ENCODE assay signal across 12 cellular contexts in the genomic region with DNA sequence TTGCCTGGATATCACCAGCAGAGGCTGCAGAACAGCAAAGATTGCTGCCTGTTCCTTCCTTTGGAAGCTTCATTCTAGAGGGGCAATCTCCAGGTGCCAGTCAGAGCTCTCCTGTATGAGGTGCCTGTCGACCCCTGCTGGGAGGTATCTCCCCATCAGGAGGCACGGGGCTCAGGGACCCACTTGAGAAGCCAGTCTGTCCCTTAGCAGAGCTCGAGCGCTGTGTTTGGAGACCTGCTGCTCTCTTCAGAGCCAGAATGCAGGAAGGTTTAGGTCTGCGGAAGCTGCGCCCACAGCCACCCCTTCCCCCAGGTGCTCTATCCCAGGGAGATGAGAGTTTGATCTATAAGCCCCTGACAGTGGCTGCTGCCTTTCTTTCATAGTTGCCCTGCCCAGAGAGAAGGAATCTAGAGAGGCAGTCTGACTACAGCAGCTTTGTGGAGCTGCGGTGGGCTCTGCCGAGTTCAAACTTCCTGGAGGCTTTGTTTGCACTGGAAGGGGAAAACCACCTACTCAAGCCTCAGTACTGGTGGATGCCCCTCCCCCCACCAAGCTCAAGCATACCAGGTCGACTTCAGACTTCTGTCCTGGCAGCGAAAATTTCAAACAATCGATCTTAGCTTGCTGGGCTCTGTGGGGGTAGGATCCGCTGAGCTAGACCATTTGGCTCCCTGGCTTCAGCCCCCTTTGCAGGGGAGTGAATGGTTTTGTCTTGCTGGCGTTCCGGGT. TPM values are rescaled to one million over a fixed set of nuclear protein-coding genes. Genes with fewer than 3 reads are reported as not detected.
"Had no signal": no experiment of that assay in that cellular context is flagged by ENCODE, and none has a peak within 500 bp of the region (broad histone marks: within the 10 kb centered on the region; RNA-seq: fewer than 3 reads in every experiment).

No MANE protein-coding gene starts in this region.

- H3K4me3 ChIP-seq: breast epithelium, heart right ventricle, skin epidermis, uterus had no signal

- H3K4me1 Mint-ChIP-seq: activated CD4-positive, alpha-beta memory T cell treated with anti-CD3 and anti-CD28 coated beads, Interleukin-2, amount 10 ng/mL, durations not matched to agents 7 days and 5 days; activated naive CD8-positive, alpha-beta T cell treated with anti-CD3 and anti-CD28 coated beads, Interleukin-2, amount 10 ng/mL, durations not matched to agents 7 days and 5 days had no signal

- H3K27me3 Mint-ChIP-seq: activated CD4-positive, alpha-beta memory T cell treated with anti-CD3 and anti-CD28 coated beads, Interleukin-2, amount 10 ng/mL, durations not matched to agents 7 days and 5 days; activated naive CD8-positive, alpha-beta T cell treated with anti-CD3 and anti-CD28 coated beads, Interleukin-2, amount 10 ng/mL, durations not matched to agents 7 days and 5 days had no signal

- ATAC-seq: activated T-cell treated with anti-CD3 and anti-CD28 coated beads, Interleukin-2, amount 50 U/mL, for 72 hours; heart right ventricle had no signal

- H3K9me3 Mint-ChIP-seq: activated CD4-positive, alpha-beta memory T cell treated with anti-CD3 and anti-CD28 coated beads, Interleukin-2, amount 10 ng/mL, durations not matched to agents 7 days and 5 days had no signal

- H3K4me3 Mint-ChIP-seq: activated CD4-positive, alpha-beta memory T cell treated with anti-CD3 and anti-CD28 coated beads, Interleukin-2, amount 10 ng/mL, durations not matched to agents 7 days and 5 days; activated naive CD8-positive, alpha-beta T cell treated with anti-CD3 and anti-CD28 coated beads, Interleukin-2, amount 10 ng/mL, durations not matched to agents 7 days and 5 days; activated T-cell treated with anti-CD3 and anti-CD28 coated beads, Interleukin-2, amount 50 U/mL, for 72 hours had no signal

- DNase-seq: activated CD4-positive, alpha-beta memory T cell treated with anti-CD3 and anti-CD28 coated beads, Interleukin-2, amount 10 ng/mL, durations not matched to agents 7 days and 5 days; activated CD4-positive, CD25-positive, alpha-beta regulatory T cell treated with anti-CD3 and anti-CD28 coated beads, Interleukin-2, amount 50 U/mL, for 72 hours; activated gamma-delta T cell treated with Interleukin-2 at 50 U/mL for 16 hours; activated naive CD8-positive, alpha-beta T cell treated with anti-CD3 and anti-CD28 coated beads, Interleukin-2, amount 10 ng/mL, durations not matched to agents 7 days and 5 days; activated T-cell treated with anti-CD3 and anti-CD28 coated beads, Interleukin-2, amount 50 U/mL, for 72 hours; anterior cingulate cortex; heart right ventricle; uterus had no signal

- H3K27ac Mint-ChIP-seq: activated CD4-positive, alpha-beta memory T cell treated with anti-CD3 and anti-CD28 coated beads, Interleukin-2, amount 10 ng/mL, durations not matched to agents 7 days and 5 days; activated naive CD8-positive, alpha-beta T cell treated with anti-CD3 and anti-CD28 coated beads, Interleukin-2, amount 10 ng/mL, durations not matched to agents 7 days and 5 days; activated T-cell treated with anti-CD3 and anti-CD28 coated beads, Interleukin-2, amount 50 U/mL, for 72 hours had no signal

- H3K36me3 Mint-ChIP-seq: activated naive CD8-positive, alpha-beta T cell treated with anti-CD3 and anti-CD28 coated beads, Interleukin-2, amount 10 ng/mL, durations not matched to agents 7 days and 5 days had no signal

RNA-seq across cellular contexts. Expression of a gene that starts 57.9 kb away (rescaled TPM):
- total RNA-seq: activated CD4-positive, alpha-beta memory T cell treated with anti-CD3 and anti-CD28 coated beads, Interleukin-2, amount 10 ng/mL, durations not matched to agents 7 days and 5 days; activated naive CD8-positive, alpha-beta T cell treated with anti-CD3 and anti-CD28 coated beads, Interleukin-2, amount 10 ng/mL, durations not matched to agents 7 days and 5 days; activated T-cell treated with anti-CD3 and anti-CD28 coated beads, Interleukin-2, amount 50 U/mL, for 72 hours; kidney epithelial cell; T-helper 2 cell treated with Interferon-gamma antibody and Interleukin-4, amounts not matched to agents 100 ng/mL and 5 ng/mL, for 36 hours had no signal
